24 cellular contexts compared by ENCODE assay signal in the genomic region with DNA sequence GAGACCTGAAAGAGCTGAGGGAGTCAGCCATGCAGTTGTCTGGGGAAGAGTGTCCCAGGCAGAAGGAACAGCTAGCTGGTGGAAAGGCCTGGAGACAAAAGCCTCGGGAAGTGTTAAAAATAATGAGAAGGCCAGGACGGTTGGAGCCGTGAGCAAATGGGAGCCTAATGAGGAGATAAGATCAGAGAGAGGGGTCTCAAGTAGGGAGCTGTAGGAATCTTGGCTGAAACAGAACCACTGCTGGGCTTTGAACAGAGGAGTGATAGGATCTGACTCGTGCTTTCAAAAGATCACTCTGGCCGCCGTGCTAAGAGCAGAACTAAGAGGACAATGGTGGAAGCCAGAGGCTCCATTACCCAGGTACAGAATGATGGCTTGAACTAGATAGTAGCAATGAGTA. TPM values are rescaled to one million over a fixed set of nuclear protein-coding genes. Genes with fewer than 3 reads are reported as not detected.
DNase-seq lines count a peak whose midpoint lies in the region; ATAC-seq, FAIRE-seq and TF ChIP-seq lines count a peak whose summit lies in the region.
"Had no signal": no experiment of that assay in that cellular context is flagged by ENCODE, and none has a peak within 500 bp of the region (broad histone marks: within the 10 kb centered on the region; RNA-seq: fewer than 3 reads in every experiment).

No MANE protein-coding gene starts in this region.

- H3K27ac ChIP-seq in HUES48 (ENCODE audit: low read depth, low read length) = peak overlapping the region; percentile 26
- no peak overlapping the region for H3K27ac ChIP-seq in dorsolateral prefrontal cortex
- H3K27ac ChIP-seq: ascending aorta, HL-60, thoracic aorta had no signal

- peaks cover 35% of the 10 kb centered on the region for H3K4me1 Mint-ChIP-seq in activated naive CD4-positive, alpha-beta T cell treated with anti-CD3 and anti-CD28 coated beads, Interleukin-2, amount 50 U/mL, for 24 hours
- peaks cover 31% of the 10 kb centered on the region for H3K4me1 Mint-ChIP-seq in activated naive CD4-positive, alpha-beta T cell treated with anti-CD3 and anti-CD28 coated beads, Interleukin-2, amount 10 ng/mL, durations not matched to agents 7 days and 5 days
- H3K4me1 Mint-ChIP-seq in brain (peaks cover 68% of the 10 kb centered on the region), progenitor cell of endocrine pancreas (ENCODE audit: low read depth) (peaks cover 62% of the 10 kb centered on the region)

- H3K9me3 Mint-ChIP-seq in activated naive CD4-positive, alpha-beta T cell treated with anti-CD3 and anti-CD28 coated beads, Interleukin-2, amount 50 U/mL, for 24 hours = no peaks in the 10 kb centered on the region
- no peaks in the 10 kb centered on the region for H3K9me3 Mint-ChIP-seq in activated naive CD4-positive, alpha-beta T cell treated with anti-CD3 and anti-CD28 coated beads, Interleukin-2, amount 10 ng/mL, durations not matched to agents 7 days and 5 days
- peaks cover 0 to 3% (median 0%) of the 10 kb centered on the region in 5 experiments for H3K9me3 Mint-ChIP-seq in brain
- H3K9me3 Mint-ChIP-seq in progenitor cell of endocrine pancreas (ENCODE audit: low read depth) = no peaks in the 10 kb centered on the region
- H3K9me3 Mint-ChIP-seq: activated CD4-positive, alpha-beta memory T cell treated with anti-CD3 and anti-CD28 coated beads for 36 hours; stimulated activated effector memory CD8-positive, alpha-beta T cell treated with anti-CD3 and anti-CD28 coated beads, Interleukin-12 subunit alpha, Interleukin-12 subunit beta, amount 100 ng/mL, for 72 hours; T-helper 1 cell treated with Interleukin-12 subunit alpha and Interleukin-12 subunit beta and Interleukin-4 antibody, amounts not matched to agents 30 μg/mL and 1 μg/mL, for 36 hours had no signal

- ATAC-seq in HG03097 (IDR thresholded peaks at IDR 0.05; ENCODE audit: low FRiP score, unreplicated experiment) = no peak
- ATAC-seq: GM12878; left lung; right cardiac atrium; stimulated activated effector memory CD8-positive, alpha-beta T cell treated with anti-CD3 and anti-CD28 coated beads, Interleukin-12 subunit alpha, Interleukin-12 subunit beta, amount 100 ng/mL, for 72 hours had no signal

- H3K27ac Mint-ChIP-seq in activated naive CD4-positive, alpha-beta T cell treated with anti-CD3 and anti-CD28 coated beads, Interleukin-2, amount 50 U/mL, for 24 hours = peak overlapping the region; percentile 37
- no peak overlapping the region for H3K27ac Mint-ChIP-seq in activated naive CD4-positive, alpha-beta T cell treated with anti-CD3 and anti-CD28 coated beads, Interleukin-2, amount 10 ng/mL, durations not matched to agents 7 days and 5 days
- peak overlapping the region in 4 of 5 experiments; percentile 2 to 97 (median 70) for H3K27ac Mint-ChIP-seq in brain
- H3K27ac Mint-ChIP-seq in progenitor cell of endocrine pancreas = peak overlapping the region; percentile 29
- H3K27ac Mint-ChIP-seq: activated CD4-positive, alpha-beta memory T cell treated with anti-CD3 and anti-CD28 coated beads for 36 hours; stimulated activated effector memory CD8-positive, alpha-beta T cell treated with anti-CD3 and anti-CD28 coated beads, Interleukin-12 subunit alpha, Interleukin-12 subunit beta, amount 100 ng/mL, for 72 hours; T-helper 1 cell treated with Interleukin-12 subunit alpha and Interleukin-12 subunit beta and Interleukin-4 antibody, amounts not matched to agents 30 μg/mL and 1 μg/mL, for 36 hours had no signal

- no peaks in the 10 kb centered on the region for H3K27me3 Mint-ChIP-seq in activated naive CD4-positive, alpha-beta T cell treated with anti-CD3 and anti-CD28 coated beads, Interleukin-2, amount 50 U/mL, for 24 hours
- peaks cover 9% of the 10 kb centered on the region for H3K27me3 Mint-ChIP-seq in activated naive CD4-positive, alpha-beta T cell treated with anti-CD3 and anti-CD28 coated beads, Interleukin-2, amount 10 ng/mL, durations not matched to agents 7 days and 5 days
- peaks cover 15% of the 10 kb centered on the region for H3K27me3 Mint-ChIP-seq in brain
- H3K27me3 Mint-ChIP-seq in progenitor cell of endocrine pancreas = no peaks in the 10 kb centered on the region
- H3K27me3 Mint-ChIP-seq: activated CD4-positive, alpha-beta memory T cell treated with anti-CD3 and anti-CD28 coated beads for 36 hours had no signal

- no peaks in the 10 kb centered on the region for H3K9me3 ChIP-seq in HUES48 (ENCODE audit: control insufficient read depth, insufficient read depth, low read length)
- H3K9me3 ChIP-seq: ascending aorta, left lung, thoracic aorta had no signal

- H3K27me3 ChIP-seq in HUES48 (ENCODE audit: control insufficient read depth, insufficient read depth, low read length) (no peaks in the 10 kb centered on the region), dorsolateral prefrontal cortex (no peaks in the 10 kb centered on the region)
- H3K27me3 ChIP-seq: ascending aorta, left lung had no signal

- peaks cover 40% of the 10 kb centered on the region for H3K4me1 ChIP-seq in HUES48 (ENCODE audit: control insufficient read depth, insufficient read depth, low read length)

- H3K36me3 ChIP-seq in HUES48 (ENCODE audit: control insufficient read depth, insufficient read depth, low read length) = no peaks in the 10 kb centered on the region
- H3K36me3 ChIP-seq: ascending aorta, left lung, thoracic aorta had no signal

- no peak overlapping the region for H3K4me3 ChIP-seq in HUES48 (ENCODE audit: low read depth, low read length)
- H3K4me3 ChIP-seq in dorsolateral prefrontal cortex = no peak overlapping the region
- H3K4me3 ChIP-seq: thoracic aorta had no signal

- no peak overlapping the region for H3K9ac ChIP-seq in HUES48 (ENCODE audit: low read depth, low read length)

- no peak for FAIRE-seq in D721Med (lab: Jason Lieb, UNC)

- intact Hi-C loops in dorsolateral prefrontal cortex (cut with DNase I) = loop anchor here (5.0 to 10.0 kb wide), 4 partner anchors 302 to 430 kb away; partner anchors contain the start of genes C1orf50 (in 1 of the 2), P3H1 (in 1 of the 2), PPIH (in 1 of the 2) and YBX1 (in 1 of the 2)

- peak overlapping the region; percentile 3 for H3K4me3 Mint-ChIP-seq in activated naive CD4-positive, alpha-beta T cell treated with anti-CD3 and anti-CD28 coated beads, Interleukin-2, amount 50 U/mL, for 24 hours
- H3K4me3 Mint-ChIP-seq in activated naive CD4-positive, alpha-beta T cell treated with anti-CD3 and anti-CD28 coated beads, Interleukin-2, amount 10 ng/mL, durations not matched to agents 7 days and 5 days = no peak overlapping the region
- H3K4me3 Mint-ChIP-seq in brain (peak overlapping the region; percentile 29 to 86 (median 54)), progenitor cell of endocrine pancreas (ENCODE audit: low read depth) (peak overlapping the region; percentile 4)

- TF ChIP-seq CTCF in brain (conservative IDR thresholded peaks at IDR 0.05) (no peak), progenitor cell of endocrine pancreas (IDR thresholded peaks at IDR 0.05; ENCODE audit: unreplicated experiment) (no peak), dorsolateral prefrontal cortex (IDR thresholded peaks at IDR 0.05 in 54 of 56, conservative IDR thresholded peaks at IDR 0.05 in 2 of 56; ENCODE audit: low read depth in 1 of 56, partially characterized antibody in 56 of 56) (no peak), D721Med (IDR thresholded peaks at IDR 0.05; ENCODE audit: insufficient read depth, missing control alignments) (no peak)

- DNase-seq in activated naive CD4-positive, alpha-beta T cell treated with anti-CD3 and anti-CD28 coated beads, Interleukin-2, amount 10 ng/mL, durations not matched to agents 7 days and 5 days = no peak
- DNase-seq in progenitor cell of endocrine pancreas (ENCODE audit: low spot score, unreplicated experiment) (no peak), dorsolateral prefrontal cortex (no peak), D721Med (ENCODE audit: insufficient read length, low spot score) (no peak)
- DNase-seq: activated CD4-positive, alpha-beta memory T cell treated with anti-CD3 and anti-CD28 coated beads for 36 hours; activated naive CD4-positive, alpha-beta T cell treated with Interleukin-2 at 50 U/mL for 16 hours; activated T-cell treated with anti-CD3 and anti-CD28 coated beads for 4 hours; GF-D8; HCEC 1CT; left lung; NCI-H510A; occipital lobe; right cardiac atrium; stimulated activated CD4-positive, alpha-beta T cell treated with anti-CD3 and anti-CD28 coated beads, Interleukin-15, amount 100 ng/mL, for 24 hours had no signal

- peaks cover 1% of the 10 kb centered on the region for H3K36me3 Mint-ChIP-seq in activated naive CD4-positive, alpha-beta T cell treated with anti-CD3 and anti-CD28 coated beads, Interleukin-2, amount 50 U/mL, for 24 hours
- peaks cover 5% of the 10 kb centered on the region for H3K36me3 Mint-ChIP-seq in activated naive CD4-positive, alpha-beta T cell treated with anti-CD3 and anti-CD28 coated beads, Interleukin-2, amount 10 ng/mL, durations not matched to agents 7 days and 5 days
- H3K36me3 Mint-ChIP-seq in brain (no peaks in the 10 kb centered on the region), progenitor cell of endocrine pancreas (ENCODE audit: insufficient read depth) (no peaks in the 10 kb centered on the region)

- CTCF ChIA-PET in activated naive CD4-positive, alpha-beta T cell treated with anti-CD3 and anti-CD28 coated beads, Interleukin-2, amount 10 ng/mL, durations not matched to agents 7 days and 5 days (lab: Charles Lee) = interaction anchor here (0.8 kb wide), 1 partner anchor 189 kb away, joined by 3 read pairs; no protein-coding TSS in a partner anchor

RNA-seq across cellular contexts. Expression of gene FOXJ3, which starts 1.9 kb away (rescaled TPM):
- 44.2 TPM for polyA plus RNA-seq in brain (ENCODE audit: insufficient read depth, low read depth, low replicate concordance)
- total RNA-seq in progenitor cell of endocrine pancreas = 63.0 and 64.4 TPM in 2 replicates
- total RNA-seq in dorsolateral prefrontal cortex = 10 to 100 TPM; 58.3 to 97.9 (median 76.4) TPM

RNA-seq across cellular contexts. Expression of gene RIMKLA, which starts 43.6 kb away (rescaled TPM):
- 29.9 TPM for polyA plus RNA-seq in brain (ENCODE audit: insufficient read depth, low read depth, low replicate concordance)
- total RNA-seq in progenitor cell of endocrine pancreas (3.5 and 3.9 TPM in 2 replicates), dorsolateral prefrontal cortex (10 to 100 TPM; 10.3 to 57.9 (median 33.5) TPM)
